In genomic region chr10:61882621-61883375, GRCh38 we compare ENCODE assay signal across 11 cellular contexts. TPM values are rescaled to one million over a fixed set of nuclear protein-coding genes. Genes with fewer than 3 reads are reported as not detected.
DNase-seq lines count a peak whose midpoint lies in the region; ATAC-seq and TF ChIP-seq lines count a peak whose summit lies in the region.
"Had no signal": no experiment of that assay in that cellular context is flagged by ENCODE, and none has a peak within 500 bp of the region (broad histone marks: within the 10 kb centered on the region; RNA-seq: fewer than 3 reads in every experiment).

No MANE protein-coding gene starts in this region.

- ATAC-seq in HG02852 (IDR thresholded peaks at IDR 0.05; ENCODE audit: unreplicated experiment) = peak; percentile 62
- peak; percentile 73 to 80 for ATAC-seq in natural killer cell treated with Interleukin-12 subunit alpha and Interleukin-12 subunit beta and Interleukin-15 and Interleukin-18, amount 100 ng/mL, for 72 hours
- no peak for ATAC-seq in HG02763 (IDR thresholded peaks at IDR 0.05; ENCODE audit: unreplicated experiment)

- peaks cover 40% of the 10 kb centered on the region for H3K4me1 Mint-ChIP-seq in activated T-cell treated with anti-CD3 and anti-CD28 coated beads, Interleukin-2, amount 50 U/mL, for 24 hours (ENCODE audit: low read depth)
- peaks cover 18 to 21% of the 10 kb centered on the region in 2 donors for H3K4me1 Mint-ChIP-seq in natural killer cell treated with Interleukin-12 subunit alpha and Interleukin-12 subunit beta and Interleukin-15 and Interleukin-18, amount 100 ng/mL, for 72 hours (ENCODE audit: low read depth in 2 of 2)

- H3K27me3 Mint-ChIP-seq in activated T-cell treated with anti-CD3 and anti-CD28 coated beads, Interleukin-2, amount 50 U/mL, for 24 hours = no peaks in the 10 kb centered on the region
- H3K27me3 Mint-ChIP-seq in natural killer cell treated with Interleukin-12 subunit alpha and Interleukin-12 subunit beta and Interleukin-15 and Interleukin-18, amount 100 ng/mL, for 72 hours = peaks cover 2 to 4% of the 10 kb centered on the region in 2 donors
- H3K27me3 Mint-ChIP-seq: activated B cell treated with CpG ODN at 0.5 μM for 24 hours had no signal

- no peak for TF ChIP-seq CTCF in GM10266 (IDR thresholded peaks at IDR 0.05; ENCODE audit: control insufficient read depth, insufficient read depth, low read depth, missing control alignments)

- peak overlapping the region; percentile 94 for H3K27ac Mint-ChIP-seq in activated T-cell treated with anti-CD3 and anti-CD28 coated beads, Interleukin-2, amount 50 U/mL, for 24 hours
- H3K27ac Mint-ChIP-seq in natural killer cell treated with Interleukin-12 subunit alpha and Interleukin-12 subunit beta and Interleukin-15 and Interleukin-18, amount 100 ng/mL, for 72 hours = peak overlapping the region; percentile 61 to 83
- H3K27ac Mint-ChIP-seq: activated B cell treated with CpG ODN at 0.5 μM for 24 hours had no signal

- H3K36me3 Mint-ChIP-seq in activated T-cell treated with anti-CD3 and anti-CD28 coated beads, Interleukin-2, amount 50 U/mL, for 24 hours (ENCODE audit: low read depth) = no peaks in the 10 kb centered on the region
- peaks cover 7% of the 10 kb centered on the region for H3K36me3 Mint-ChIP-seq in natural killer cell treated with Interleukin-12 subunit alpha and Interleukin-12 subunit beta and Interleukin-15 and Interleukin-18, amount 100 ng/mL, for 72 hours

- DNase-seq in GM10266 (ENCODE audit: extremely low spot score) (peak; percentile 29), putamen (ENCODE audit: low spot score) (no peak), NCI-H345 treated with DMSO at 0.1 percent for 48 hours (lab: John Stamatoyannopoulos, UW; ENCODE audit: unreplicated experiment) (no peak), OCI-M1 (lab: John Stamatoyannopoulos, UW) (no peak)
- DNase-seq in activated T-cell treated with anti-CD3 and anti-CD28 coated beads, Interleukin-2, amount 50 U/mL, for 24 hours = peak; percentile 75
- DNase-seq in natural killer cell treated with Interleukin-12 subunit alpha and Interleukin-12 subunit beta and Interleukin-15 and Interleukin-18, amount 100 ng/mL, for 72 hours (ENCODE audit: low spot score) = peak; percentile 72
- DNase-seq: activated B cell treated with CpG ODN at 0.5 μM for 24 hours, MM.1S had no signal

- H3K9me3 Mint-ChIP-seq in activated T-cell treated with anti-CD3 and anti-CD28 coated beads, Interleukin-2, amount 50 U/mL, for 24 hours = peaks cover 5% of the 10 kb centered on the region
- no peaks in the 10 kb centered on the region for H3K9me3 Mint-ChIP-seq in natural killer cell treated with Interleukin-12 subunit alpha and Interleukin-12 subunit beta and Interleukin-15 and Interleukin-18, amount 100 ng/mL, for 72 hours
- H3K9me3 Mint-ChIP-seq: neural crest cell had no signal

- peak overlapping the region; percentile 49 for H3K4me3 Mint-ChIP-seq in activated T-cell treated with anti-CD3 and anti-CD28 coated beads, Interleukin-2, amount 50 U/mL, for 24 hours
- peak overlapping the region; percentile 27 for H3K4me3 Mint-ChIP-seq in natural killer cell treated with Interleukin-12 subunit alpha and Interleukin-12 subunit beta and Interleukin-15 and Interleukin-18, amount 100 ng/mL, for 72 hours
- H3K4me3 Mint-ChIP-seq: activated B cell treated with CpG ODN at 0.5 μM for 24 hours, neural crest cell had no signal

RNA-seq across cellular contexts. Expression of gene ARID5B, which starts 18.7 kb away (rescaled TPM):
- total RNA-seq in natural killer cell treated with Interleukin-12 subunit alpha and Interleukin-12 subunit beta and Interleukin-15 and Interleukin-18, amount 100 ng/mL, for 72 hours = 10 to 100 TPM; 46.1 to 51.7 TPM

Comparison
In these comparisons a context has a peak if more than half of its experiments do, and no peak if none do; other contexts are left out.
1. DNase-seq: peak in GM10266 (single experiment), activated T-cell treated with anti-CD3 and anti-CD28 coated beads, Interleukin-2, amount 50 U/mL, for 24 hours (single experiment) and natural killer cell treated with Interleukin-12 subunit alpha and Interleukin-12 subunit beta and Interleukin-15 and Interleukin-18, amount 100 ng/mL, for 72 hours (single experiment); none in putamen (single experiment), NCI-H345 treated with DMSO at 0.1 percent for 48 hours (single experiment) and OCI-M1 (single experiment).